ENCODE assay signal across 13 cellular contexts in genomic region chr10:110916554-110917346, GRCh38. TPM values are rescaled to one million over a fixed set of nuclear protein-coding genes. Genes with fewer than 3 reads are reported as not detected.
DNase-seq lines count a peak whose midpoint lies in the region; ATAC-seq and TF ChIP-seq lines count a peak whose summit lies in the region.
"Had no signal": no experiment of that assay in that cellular context is flagged by ENCODE, and none has a peak within 500 bp of the region (broad histone marks: within the 10 kb centered on the region; RNA-seq: fewer than 3 reads in every experiment).

No MANE protein-coding gene starts in this region.

- no peak for DNase-seq in activated T-cell treated with anti-CD3 and anti-CD28 coated beads, Interleukin-2, amount 50 U/mL, for 72 hours
- no peak for DNase-seq in activated T-cell treated with anti-CD3 and anti-CD28 coated beads, Interleukin-2, amount 50 U/mL, for 1 hour
- no peak for DNase-seq in SK-N-MC (ENCODE audit: low read depth, low spot score)
- DNase-seq in fibroblast of pulmonary artery (ENCODE audit: low read depth), result peak; percentile 63
- DNase-seq in stromal cell of bone marrow (ENCODE audit: low read depth), result peak; percentile 48
- DNase-seq in SKM-1 (lab: John Stamatoyannopoulos, UW; ENCODE audit: unreplicated experiment), result no peak
- no peak for DNase-seq in G401 (ENCODE audit: low spot score)
- DNase-seq: activated gamma-delta T cell, hypothalamus, NCI-H187 treated with DMSO at 0.1 percent for 48 hours, SHP77 treated with DMSO at 0.1 percent for 48 hours had no signal

- H3K4me3 Mint-ChIP-seq in activated T-cell treated with anti-CD3 and anti-CD28 coated beads, Interleukin-2, amount 50 U/mL, for 72 hours, result peak overlapping the region; percentile 45 to 99

- no peaks in the 10 kb centered on the region for H3K27me3 Mint-ChIP-seq in activated T-cell treated with anti-CD3 and anti-CD28 coated beads, Interleukin-2, amount 50 U/mL, for 72 hours (ENCODE audit: low read depth)
- H3K27me3 Mint-ChIP-seq: B cell had no signal

- peak overlapping the region; percentile 79 for H3K9ac ChIP-seq in SK-N-MC (ENCODE audit: insufficient read length)

- H3K4me3 ChIP-seq in SK-N-MC, result peak overlapping the region; percentile 89
- no peak overlapping the region for H3K4me3 ChIP-seq in fibroblast of pulmonary artery (replicated peaks; ENCODE audit: low read depth, low read length)

- no peaks in the 10 kb centered on the region for H3K9me3 Mint-ChIP-seq in activated T-cell treated with anti-CD3 and anti-CD28 coated beads, Interleukin-2, amount 50 U/mL, for 72 hours

- H3K27ac ChIP-seq in SK-N-MC, result peak overlapping the region; percentile 96

- peaks cover 29% of the 10 kb centered on the region for H3K4me1 Mint-ChIP-seq in activated T-cell treated with anti-CD3 and anti-CD28 coated beads, Interleukin-2, amount 50 U/mL, for 72 hours (ENCODE audit: low read depth)

- TF ChIP-seq CTCF in fibroblast of pulmonary artery (IDR thresholded peaks at IDR 0.05; ENCODE audit: low read length, missing control alignments), result no peak

- peak overlapping the region; percentile 96 for H3K27ac Mint-ChIP-seq in activated T-cell treated with anti-CD3 and anti-CD28 coated beads, Interleukin-2, amount 50 U/mL, for 72 hours
- H3K27ac Mint-ChIP-seq: B cell had no signal

- H3K36me3 Mint-ChIP-seq in activated T-cell treated with anti-CD3 and anti-CD28 coated beads, Interleukin-2, amount 50 U/mL, for 72 hours (ENCODE audit: insufficient read depth in 2 of 2), result peaks cover 8% of the 10 kb centered on the region in 2 donors

- no peaks in the 10 kb centered on the region for H3K36me3 ChIP-seq in SK-N-MC (ENCODE audit: insufficient read depth, low read length)

- ATAC-seq in activated T-cell treated with anti-CD3 and anti-CD28 coated beads, Interleukin-2, amount 50 U/mL, for 72 hours (replicated peaks in 1 of 2), result no peak
- ATAC-seq in GM21529 (IDR thresholded peaks at IDR 0.05; ENCODE audit: unreplicated experiment), result no peak

- in situ Hi-C loops in G401 (cut with HindIII; ENCODE audit: low sequenced_read_pairs), result no loop called here

- no peaks in the 10 kb centered on the region for H3K9me3 ChIP-seq in SK-N-MC (ENCODE audit: low read depth, low read length)

RNA-seq across cellular contexts. Expression of gene BBIP1, which starts 2.2 kb away (rescaled TPM):
- 10 to 100 TPM; 25.7 to 34.5 TPM for total RNA-seq in activated T-cell treated with anti-CD3 and anti-CD28 coated beads, Interleukin-2, amount 50 U/mL, for 72 hours
- total RNA-seq in G401 (2014; rRNA removed; shearing (Covaris generic)), result 18.7 and 20.5 TPM in 2 replicates

RNA-seq across cellular contexts. Expression of gene SHOC2, which starts 2.7 kb away (rescaled TPM):
- 10 to 100 TPM; 66.1 to 71.3 TPM for total RNA-seq in activated T-cell treated with anti-CD3 and anti-CD28 coated beads, Interleukin-2, amount 50 U/mL, for 72 hours
- 9.4 and 14.2 TPM in 2 replicates for total RNA-seq in G401 (2014; rRNA removed; shearing (Covaris generic))

RNA-seq across cellular contexts. Expression of gene PDCD4, which starts 45.0 kb away (rescaled TPM):
- total RNA-seq in activated T-cell treated with anti-CD3 and anti-CD28 coated beads, Interleukin-2, amount 50 U/mL, for 72 hours, result 100 to 1,000 TPM; 340 to 386 TPM
- total RNA-seq in G401 (2014; rRNA removed; shearing (Covaris generic)), result 10.8 and 43.0 TPM in 2 replicates

Comparison
In these comparisons a context has a peak if more than half of its experiments do, and no peak if none do; other contexts are left out.
1. DNase-seq: peak in fibroblast of pulmonary artery (single experiment) and stromal cell of bone marrow (single experiment); none in activated T-cell treated with anti-CD3 and anti-CD28 coated beads, Interleukin-2, amount 50 U/mL, for 72 hours (0 of 2), activated T-cell treated with anti-CD3 and anti-CD28 coated beads, Interleukin-2, amount 50 U/mL, for 1 hour (single experiment), SK-N-MC (single experiment), SKM-1 (single experiment) and G401 (single experiment).